Comparison of ENCODE assay signal across 1 cellular context in the genomic region with DNA sequence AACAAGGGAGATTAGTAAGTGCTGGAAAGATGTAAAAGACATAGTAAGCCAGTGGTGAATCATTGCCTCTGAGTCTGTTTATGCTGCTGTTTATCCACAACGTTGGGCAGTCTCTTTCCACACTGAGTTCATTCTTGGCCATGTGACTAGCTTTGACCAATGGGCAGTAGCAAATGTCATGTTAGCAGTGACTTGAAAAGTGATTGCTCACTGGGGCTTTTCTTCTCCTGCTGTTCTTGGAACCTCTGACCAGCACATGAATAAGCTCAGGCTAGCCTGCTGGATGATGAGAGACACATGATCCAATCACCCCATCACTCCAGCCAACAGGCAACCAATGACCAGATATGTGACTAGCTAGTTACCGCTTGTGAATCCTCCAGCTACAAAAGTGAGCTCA.
TF ChIP-seq lines count a peak whose summit lies in the region.

No MANE protein-coding gene starts in this region.

TF ChIP-seq in SK-N-SH treated with all-trans-retinoic acid at 6 μM for 48 hours, 23 proteins besides CTCF, POLR2A, EP300 and RAD21 (continued from another document):
- TF ChIP-seq, protein P1, sequence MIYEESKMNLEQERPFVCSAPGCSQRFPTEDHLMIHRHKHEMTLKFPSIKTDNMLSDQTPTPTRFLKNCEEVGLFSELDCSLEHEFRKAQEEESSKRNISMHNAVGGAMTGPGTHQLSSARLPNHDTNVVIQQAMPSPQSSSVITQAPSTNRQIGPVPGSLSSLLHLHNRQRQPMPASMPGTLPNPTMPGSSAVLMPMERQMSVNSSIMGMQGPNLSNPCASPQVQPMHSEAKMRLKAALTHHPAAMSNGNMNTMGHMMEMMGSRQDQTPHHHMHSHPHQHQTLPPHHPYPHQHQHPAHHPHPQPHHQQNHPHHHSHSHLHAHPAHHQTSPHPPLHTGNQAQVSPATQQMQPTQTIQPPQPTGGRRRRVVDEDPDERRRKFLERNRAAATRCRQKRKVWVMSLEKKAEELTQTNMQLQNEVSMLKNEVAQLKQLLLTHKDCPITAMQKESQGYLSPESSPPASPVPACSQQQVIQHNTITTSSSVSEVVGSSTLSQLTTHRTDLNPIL (CRISPR knock-in tag; IDR thresholded peaks at IDR 0.05; ENCODE audit: low read depth): no peak
